Comparison of ENCODE assay signal across 8 cellular contexts in the genomic region with DNA sequence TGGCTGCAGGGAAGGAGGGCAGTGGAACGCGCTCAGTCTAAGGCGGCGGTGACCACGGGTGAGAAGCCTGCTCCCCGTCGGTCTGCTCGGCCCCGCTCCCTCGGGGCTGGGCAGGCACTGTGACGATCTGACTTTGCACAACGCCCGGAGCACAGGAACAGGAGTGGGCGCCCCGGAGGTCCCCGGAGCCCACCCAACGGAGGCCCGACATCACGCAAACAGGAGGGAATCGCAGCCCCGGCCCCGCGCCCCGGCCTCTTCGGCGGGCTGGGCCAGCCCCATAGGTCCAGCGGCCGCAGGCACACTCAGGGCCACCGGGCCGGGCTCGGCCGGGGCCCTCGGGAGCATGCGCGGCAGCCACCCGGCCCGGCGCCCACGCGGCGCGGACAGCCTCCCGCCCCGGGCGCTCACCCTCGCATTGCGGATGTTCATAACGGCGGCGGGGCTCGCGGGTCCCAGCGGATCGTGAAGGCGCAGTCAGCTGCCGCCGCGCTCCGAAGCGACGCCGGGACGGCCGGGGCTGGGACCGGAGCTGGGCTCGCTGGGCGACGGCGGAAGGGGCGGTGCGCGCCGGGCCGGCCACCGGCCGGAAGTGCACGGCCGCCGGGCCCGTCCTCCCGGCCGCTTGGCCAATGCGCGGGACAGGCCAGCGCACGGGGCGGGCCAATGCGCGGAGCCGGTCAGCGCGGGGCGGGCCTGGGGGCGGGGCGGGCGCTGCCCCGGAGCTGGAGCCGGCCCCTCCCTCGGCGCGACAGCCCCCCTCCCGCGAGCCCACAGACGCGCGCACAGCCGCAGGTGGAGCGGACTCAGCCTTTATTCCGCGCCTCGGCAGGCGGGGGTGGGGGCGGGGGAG. TPM values are rescaled to one million over a fixed set of nuclear protein-coding genes. Genes with fewer than 3 reads are reported as not detected.
DNase-seq lines count a peak whose midpoint lies in the region; ATAC-seq, FAIRE-seq and TF ChIP-seq lines count a peak whose summit lies in the region.

NAA10 (minus strand) TSS at position 565 of the 853 bp plus-strand sequence; CDS start at position 432, 133 bp downstream.

- no peak within 1 kb of the TSS for H2AFZ ChIP-seq in ACC112 (ENCODE audit: low read length, unreplicated experiment)

- H3K36me3 ChIP-seq in ACC112 (ENCODE audit: insufficient read depth, low read length) (no peaks in the 10 kb centered on the region), colonic mucosa (no peaks in the 10 kb centered on the region)

- H3K27ac ChIP-seq in ACC112 (ENCODE audit: low read depth, low read length), result peak within 1 kb of the TSS; percentile 19; the same call in 1 of the 2 replicates
- no peak within 1 kb of the TSS for H3K27ac ChIP-seq in colonic mucosa

- H3K4me1 ChIP-seq in ACC112 (ENCODE audit: control insufficient read depth, insufficient read depth, low read length, unreplicated experiment), result peaks cover 3% of the 10 kb centered on the region
- no peaks in the 10 kb centered on the region for H3K4me1 ChIP-seq in colonic mucosa

- H3K27me3 ChIP-seq in ACC112 (ENCODE audit: insufficient read depth, low read length) (no peaks in the 10 kb centered on the region), colonic mucosa (no peaks in the 10 kb centered on the region)

- peak within 1 kb of the TSS; percentile 72 to 80 for H3K9ac ChIP-seq in colonic mucosa (ENCODE audit: low read depth in 2 of 2, low read length in 2 of 2)

- peak; percentile 83 for FAIRE-seq in GM18507 (lab: Jason Lieb, UNC)

- intact Hi-C loops in colonic mucosa (cut with DNase I), result no loop called here

- no peak for TF ChIP-seq CTCF in WI38 (IDR thresholded peaks at IDR 0.05; ENCODE audit: low read depth, low read length)
- TF ChIP-seq CTCF in colonic mucosa (IDR thresholded peaks at IDR 0.05), result no peak

- ATAC-seq in HG02938 (IDR thresholded peaks at IDR 0.05; ENCODE audit: unreplicated experiment), result peak; percentile 58

- H3K79me2 ChIP-seq in ACC112 (ENCODE audit: control insufficient read depth, insufficient read depth, low read length, unreplicated experiment), result peaks cover 16% of the 10 kb centered on the region

- DNase-seq in GM18507 (ENCODE audit: extremely low spot score, insufficient read length, low read depth) (peak; percentile 63), NCI-H2107 treated with DMSO at 0.1 percent for 48 hours (lab: John Stamatoyannopoulos, UW; ENCODE audit: unreplicated experiment) (peak; percentile 29), colonic mucosa (peak; percentile 69), kidney glomerular epithelial cell (lab: John Stamatoyannopoulos, UW) (peak; percentile 12)
- DNase-seq in stimulated activated CD4-positive, alpha-beta T cell treated with anti-CD3 and anti-CD28 coated beads, Interleukin-15, amount 100 ng/mL, for 24 hours, result peak; percentile 79

- no peaks in the 10 kb centered on the region for H3K9me3 ChIP-seq in colonic mucosa

- H3K4me3 ChIP-seq in ACC112 (ENCODE audit: low read depth, low read length) (peak within 1 kb of the TSS; percentile 90), WI38 (ENCODE audit: low read depth, low read length) (peak within 1 kb of the TSS; percentile 82), colonic mucosa (peak within 1 kb of the TSS; percentile 77)

RNA-seq across cellular contexts. Expression of gene NAA10, which starts in this region (rescaled TPM):
- 100 to 1,000 TPM in 1 of 2 donors, 10 to 100 TPM in 1; 55.9 to 115 TPM for total RNA-seq in colonic mucosa

Comparison
In these comparisons a context has a peak if more than half of its experiments do, and no peak if none do; other contexts are left out.
1. DNase-seq: peak in every context shown above with its lines; median percentile 79 in stimulated activated CD4-positive, alpha-beta T cell treated with anti-CD3 and anti-CD28 coated beads, Interleukin-15, amount 100 ng/mL, for 24 hours; 69 in colonic mucosa; 63 in GM18507; 29 in NCI-H2107 treated with DMSO at 0.1 percent for 48 hours; 12 in kidney glomerular epithelial cell.